In genomic region chr6:47034421-47034820, GRCh38 we compare ENCODE assay signal across 12 cellular contexts. TPM values are rescaled to one million over a fixed set of nuclear protein-coding genes. Genes with fewer than 3 reads are reported as not detected.
DNase-seq lines count a peak whose midpoint lies in the region; ATAC-seq, FAIRE-seq and TF ChIP-seq lines count a peak whose summit lies in the region.
"Had no signal": no experiment of that assay in that cellular context is flagged by ENCODE, and none has a peak within 500 bp of the region (broad histone marks: within the 10 kb centered on the region; RNA-seq: fewer than 3 reads in every experiment).

No MANE protein-coding gene starts in this region.

- H3K27me3 Mint-ChIP-seq in HFFc6 (ENCODE audit: insufficient read depth) (peaks cover 9% of the 10 kb centered on the region), astrocyte (ENCODE audit: low read depth, unreplicated experiment) (no peaks in the 10 kb centered on the region)

- no peaks in the 10 kb centered on the region for H3K79me2 ChIP-seq in astrocyte (ENCODE audit: insufficient read depth, low read length)

- FAIRE-seq in astrocyte (lab: Jason Lieb, UNC), result no peak

- TF ChIP-seq CTCF in HFFc6 (IDR thresholded peaks at IDR 0.05) (no peak), astrocyte (IDR thresholded peaks at IDR 0.05; ENCODE audit: insufficient read depth, low read depth, low read length) (no peak)

- H3K4me3 ChIP-seq in astrocyte (ENCODE audit: insufficient read depth, low read depth, low read length), result peak overlapping the region; percentile 30

- H3K4me1 ChIP-seq in astrocyte (ENCODE audit: insufficient read depth, low read length), result peaks cover 10% of the 10 kb centered on the region

- H3K36me3 Mint-ChIP-seq in HFFc6 (ENCODE audit: low read depth), result no peaks in the 10 kb centered on the region
- H3K36me3 Mint-ChIP-seq in astrocyte (ENCODE audit: low read depth, unreplicated experiment), result no peaks in the 10 kb centered on the region
- H3K36me3 Mint-ChIP-seq: activated CD8-positive, alpha-beta memory T cell treated with anti-CD3 and anti-CD28 coated beads, Interleukin-2, amount 10 ng/mL, durations not matched to agents 7 days and 5 days had no signal

- H3K36me3 ChIP-seq in astrocyte (ENCODE audit: insufficient read depth, low read length), result no peaks in the 10 kb centered on the region

- no peaks in the 10 kb centered on the region for H3K27me3 ChIP-seq in astrocyte (ENCODE audit: insufficient read depth, low read length)

- H3K27ac ChIP-seq in astrocyte (ENCODE audit: low read depth, low read length), result peak overlapping the region; percentile 58

- peak overlapping the region; percentile 78 for H3K4me2 ChIP-seq in astrocyte (ENCODE audit: low read length)

- peak overlapping the region; percentile 44 for H3K9ac ChIP-seq in astrocyte (ENCODE audit: low read length)

- peak overlapping the region; percentile 0 for H2AFZ ChIP-seq in astrocyte (ENCODE audit: low read depth, low read length)

- H3K9me3 Mint-ChIP-seq in HFFc6 (no peaks in the 10 kb centered on the region), astrocyte (ENCODE audit: unreplicated experiment) (no peaks in the 10 kb centered on the region)
- H3K9me3 Mint-ChIP-seq: T-helper 1 cell treated with Interleukin-12 subunit alpha and Interleukin-12 subunit beta and Interleukin-4 antibody, amounts not matched to agents 30 μg/mL and 1 μg/mL, for 36 hours had no signal

- no peaks in the 10 kb centered on the region for H3K9me3 ChIP-seq in astrocyte (ENCODE audit: insufficient read depth, low read depth, low read length)

- DNase-seq in HFFc6 (no peak), astrocyte (ENCODE audit: low read depth) (peak; percentile 43), renal cortical epithelial cell (ENCODE audit: low read depth) (peak; percentile 15), Kasumi-1 (lab: John Stamatoyannopoulos, UW) (no peak), LoVo (ENCODE audit: low spot score) (no peak), nucleus accumbens (lab: John Stamatoyannopoulos, UW) (no peak), AG08395 (ENCODE audit: low spot score) (no peak)
- DNase-seq: activated CD8-positive, alpha-beta memory T cell treated with anti-CD3 and anti-CD28 coated beads, Interleukin-2, amount 10 ng/mL, durations not matched to agents 7 days and 5 days; activated naive CD4-positive, alpha-beta T cell had no signal

- H3K4me1 Mint-ChIP-seq in HFFc6 (ENCODE audit: low read depth) (peaks cover 23% of the 10 kb centered on the region; the same call in 1 of the 2 replicates), astrocyte (ENCODE audit: low read depth, unreplicated experiment) (peaks cover 16% of the 10 kb centered on the region)
- H3K4me1 Mint-ChIP-seq: activated CD8-positive, alpha-beta memory T cell treated with anti-CD3 and anti-CD28 coated beads, Interleukin-2, amount 10 ng/mL, durations not matched to agents 7 days and 5 days had no signal

- H3K27ac Mint-ChIP-seq in HFFc6, result peak overlapping the region; percentile 44; the same call in 1 of the 2 replicates
- H3K27ac Mint-ChIP-seq in astrocyte (ENCODE audit: unreplicated experiment), result peak overlapping the region; percentile 13
- H3K27ac Mint-ChIP-seq: activated CD8-positive, alpha-beta memory T cell treated with anti-CD3 and anti-CD28 coated beads, Interleukin-2, amount 10 ng/mL, durations not matched to agents 7 days and 5 days; T-helper 1 cell treated with Interleukin-12 subunit alpha and Interleukin-12 subunit beta and Interleukin-4 antibody, amounts not matched to agents 30 μg/mL and 1 μg/mL, for 36 hours had no signal

- peak; percentile 62 for ATAC-seq in esophagus mucosa
- ATAC-seq: activated CD8-positive, alpha-beta memory T cell treated with anti-CD3 and anti-CD28 coated beads, Interleukin-2, amount 10 ng/mL, durations not matched to agents 7 days and 5 days had no signal

- no peaks in the 10 kb centered on the region for H4K20me1 ChIP-seq in astrocyte (ENCODE audit: insufficient read depth, low read length)

- peak overlapping the region; percentile 65; the same call in 1 of the 2 replicates for H3K4me3 Mint-ChIP-seq in HFFc6
- no peak overlapping the region for H3K4me3 Mint-ChIP-seq in astrocyte (ENCODE audit: unreplicated experiment)
- H3K4me3 Mint-ChIP-seq: activated CD8-positive, alpha-beta memory T cell treated with anti-CD3 and anti-CD28 coated beads, Interleukin-2, amount 10 ng/mL, durations not matched to agents 7 days and 5 days; T-helper 1 cell treated with Interleukin-12 subunit alpha and Interleukin-12 subunit beta and Interleukin-4 antibody, amounts not matched to agents 30 μg/mL and 1 μg/mL, for 36 hours had no signal

RNA-seq across cellular contexts. Expression of gene ADGRF1, which starts 7.7 kb away (rescaled TPM):
- not detected for total RNA-seq in HFFc6 (2021; fragmentation: NEBNext Ultra II Directional; extraction: Animal tissue kit (Norgen Biotek cat#: 25700))
- total RNA-seq in astrocyte (0.05 and 0.25 TPM in 2 replicates), esophagus mucosa (32.8 TPM), renal cortical epithelial cell (18.3 and 36.6 TPM in 2 replicates)
- total RNA-seq: activated CD8-positive, alpha-beta memory T cell treated with anti-CD3 and anti-CD28 coated beads, Interleukin-2, amount 10 ng/mL, durations not matched to agents 7 days and 5 days; cardiac septum had no signal

Comparison
In these comparisons a context has a peak if more than half of its experiments do, and no peak if none do; other contexts are left out.
1. DNase-seq: peak in astrocyte (single experiment) and renal cortical epithelial cell (single experiment); none in HFFc6 (single experiment), Kasumi-1 (0 of 2), LoVo (single experiment), nucleus accumbens (0 of 56) and AG08395 (single experiment).
2. RNA of gene ADGRF1, which starts 7.7 kb away (total RNA-seq): 32.8 TPM in esophagus mucosa (single experiment) and 18.3 to 36.6 TPM in renal cortical epithelial cell; 0.05 to 0.25 TPM in astrocyte and not detected in HFFc6; every median in the first group is over 10 times any median in the second.